9 cellular contexts compared by ENCODE assay signal in the genomic region with DNA sequence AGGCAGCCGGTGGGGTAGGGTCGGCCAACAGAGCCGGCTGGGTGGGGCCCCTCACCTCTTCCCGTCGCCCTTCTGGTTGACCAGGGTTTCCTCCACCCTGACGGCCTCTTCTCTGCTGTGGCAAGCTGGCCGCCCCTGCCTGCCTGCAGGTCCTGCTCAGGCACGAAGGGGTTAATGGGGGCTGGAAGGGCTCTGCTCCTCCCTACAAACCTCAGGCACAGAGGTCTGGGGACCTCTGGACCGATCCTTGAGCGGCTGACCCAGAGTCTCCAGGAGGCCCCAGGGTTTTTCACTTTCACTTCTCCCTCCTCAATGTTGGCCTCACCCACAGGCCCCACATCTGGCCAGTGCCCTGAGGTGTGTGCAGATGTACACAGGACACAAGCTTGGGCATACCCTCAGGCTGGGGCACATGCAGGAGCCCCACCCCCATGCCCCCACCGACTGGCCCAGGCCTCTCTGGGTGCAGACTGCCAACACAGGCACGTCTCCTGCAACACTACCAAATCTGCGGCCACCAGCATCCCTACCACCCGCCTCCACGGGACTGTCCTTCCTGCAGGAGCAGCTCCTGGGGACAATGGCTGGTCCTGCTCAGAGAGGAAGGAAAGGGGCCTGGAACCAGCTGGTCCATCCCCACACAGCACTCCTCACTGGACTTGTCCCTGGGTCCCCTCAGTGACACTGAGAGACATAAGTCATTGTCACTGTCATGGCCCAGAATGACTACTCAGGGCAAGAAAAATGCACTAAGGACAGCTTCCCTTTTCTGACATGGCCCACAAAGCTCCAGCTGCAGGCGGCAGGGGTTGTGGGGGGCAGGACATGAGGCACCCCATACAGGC. TPM values are rescaled to one million over a fixed set of nuclear protein-coding genes. Genes with fewer than 3 reads are reported as not detected.
A peak's percentile ranks its signal among the peaks of the same experiment; 100 is the strongest.
DNase-seq lines count a peak whose midpoint lies in the region; ATAC-seq and TF ChIP-seq lines count a peak whose summit lies in the region.
"Had no signal": no experiment of that assay in that cellular context is flagged by ENCODE, and none has a peak within 500 bp of the region (broad histone marks: within the 10 kb centered on the region; RNA-seq: fewer than 3 reads in every experiment).

No MANE protein-coding gene starts in this region.

- H3K4me1 ChIP-seq in right atrium auricular region (peaks cover 0 to 40% of the 10 kb centered on the region in 2 donors), vagina (peaks cover 44% of the 10 kb centered on the region)

- H3K36me3 ChIP-seq in right atrium auricular region: no peaks in the 10 kb centered on the region
- H3K36me3 ChIP-seq in vagina: no peaks in the 10 kb centered on the region

- no peak for ATAC-seq in Right ventricle myocardium inferior
- no peak for ATAC-seq in T-helper 17 cell
- peak; percentile 42 for ATAC-seq in left lobe of liver
- no peak for ATAC-seq in HG03457 (IDR thresholded peaks at IDR 0.05; ENCODE audit: unreplicated experiment)

- peaks cover 26 to 47% of the 10 kb centered on the region in 2 donors for H3K27me3 ChIP-seq in right atrium auricular region
- H3K27me3 ChIP-seq in vagina: peaks cover 13% of the 10 kb centered on the region

- no peak for TF ChIP-seq CTCF in right atrium auricular region (IDR thresholded peaks at IDR 0.05)
- no peak for TF ChIP-seq CTCF in vagina (IDR thresholded peaks at IDR 0.05)

- no peak for TF ChIP-seq POLR2A in vagina (IDR thresholded peaks at IDR 0.05)

- peaks cover 14% of the 10 kb centered on the region for H3K36me3 Mint-ChIP-seq in T-helper 17 cell (ENCODE audit: low read depth)

- intact Hi-C loops in Right ventricle myocardium inferior (cut with DNase I) (no loop called here), vagina (cut with DNase I) (no loop called here)

- peaks cover 50% of the 10 kb centered on the region for H3K27me3 Mint-ChIP-seq in T-helper 17 cell

- H3K9me3 ChIP-seq in right atrium auricular region: no peaks in the 10 kb centered on the region
- H3K9me3 ChIP-seq in T-helper 17 cell (ENCODE audit: control insufficient read depth, low read length, poor library complexity, severe bottlenecking): no peaks in the 10 kb centered on the region
- no peaks in the 10 kb centered on the region for H3K9me3 ChIP-seq in vagina

- H3K27ac ChIP-seq in right atrium auricular region (no peak overlapping the region), vagina (no peak overlapping the region)

- H3K4me3 Mint-ChIP-seq in T-helper 17 cell: peak overlapping the region; percentile 87

- no peak overlapping the region for H3K27ac Mint-ChIP-seq in T-helper 17 cell

- H3K4me1 Mint-ChIP-seq in T-helper 17 cell: peaks cover 28% of the 10 kb centered on the region

- H3K4me3 ChIP-seq in right atrium auricular region: peak overlapping the region in 1 of 2 donors; percentile 32
- peak overlapping the region; percentile 22 to 36 for H3K4me3 ChIP-seq in vagina

- DNase-seq in Right ventricle myocardium inferior (ENCODE audit: missing footprints) (peak; percentile 25), right atrium auricular region (ENCODE audit: low spot score) (no peak), T-helper 17 cell (no peak), left lobe of liver (ENCODE audit: low spot score) (no peak), vagina (ENCODE audit: extremely low spot score in 2 of 2) (no peak), NCI-H2029 treated with DMSO at 0.1 percent for 48 hours (lab: John Stamatoyannopoulos, UW) (no peak)
- no peak for DNase-seq in activated CD8-positive, alpha-beta memory T cell treated with anti-CD3 and anti-CD28 coated beads, Interleukin-2, amount 50 U/mL, for 4 hours
- DNase-seq: SHP77 treated with DMSO at 0.1 percent for 48 hours had no signal

RNA-seq across cellular contexts. Expression of a gene that starts 3.2 kb away (rescaled TPM):
- total RNA-seq in Right ventricle myocardium inferior (3.6 TPM), right atrium auricular region (under 1 TPM in 1 of 2 donors, not detected in 1; 0.24 TPM), T-helper 17 cell (not detected), left lobe of liver (0.40 TPM), vagina (7.1 TPM)

RNA-seq across cellular contexts. Expression of a gene that starts 34.0 kb away (rescaled TPM):
- total RNA-seq in Right ventricle myocardium inferior (not detected), right atrium auricular region (10 to 100 TPM; 25.8 to 34.7 TPM), T-helper 17 cell (100 to 1,000 TPM in 1 of 2 donors, 1 to 10 TPM in 1; 3.5 to 113 TPM), left lobe of liver (0.75 TPM), vagina (14.5 TPM)

RNA-seq across cellular contexts. Expression of a gene that starts 43.1 kb away (rescaled TPM):
- total RNA-seq in Right ventricle myocardium inferior (120 TPM), right atrium auricular region (100 to 1,000 TPM; 162 to 287 TPM), T-helper 17 cell (10 to 100 TPM in 1 of 2 donors, 1 to 10 TPM in 1; 2.8 to 54.7 TPM), left lobe of liver (1.1 TPM), vagina (67.3 TPM)
